9 cellular contexts compared by ENCODE assay signal in the genomic region with DNA sequence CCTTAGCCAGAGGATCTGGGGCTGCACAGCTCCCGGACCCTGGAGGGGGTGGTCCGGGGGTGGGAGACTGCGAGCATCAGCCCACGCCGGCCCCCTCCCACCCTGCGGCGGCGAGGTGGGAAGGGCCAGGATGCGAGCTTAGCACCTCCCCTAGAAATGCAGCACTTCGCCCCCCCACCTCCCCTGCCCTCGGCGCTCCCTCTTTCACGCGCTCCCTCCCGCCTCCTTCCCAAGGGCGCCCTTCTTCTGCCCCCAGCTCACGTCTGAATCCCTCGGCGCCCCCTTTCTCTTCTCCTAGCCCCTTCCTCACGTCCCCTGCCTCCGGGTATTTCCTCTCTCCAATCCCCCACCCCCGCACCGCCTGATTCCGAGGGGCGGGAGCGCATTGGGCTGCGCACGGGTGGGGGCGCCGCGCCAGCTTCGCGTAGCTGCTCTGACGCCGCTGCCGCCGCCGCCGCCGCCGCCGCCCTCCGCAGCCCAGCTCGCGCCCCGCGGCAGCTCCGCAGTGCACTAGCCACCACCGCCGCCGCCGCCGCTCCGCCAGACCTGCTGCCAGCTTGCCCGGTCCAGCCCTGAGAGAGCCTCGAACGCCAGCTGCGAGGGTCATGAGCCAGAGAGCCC. TPM values are rescaled to one million over a fixed set of nuclear protein-coding genes. Genes with fewer than 3 reads are reported as not detected.
A peak's percentile ranks its signal among the peaks of the same experiment; 100 is the strongest.
DNase-seq lines count a peak whose midpoint lies in the region; ATAC-seq and TF ChIP-seq lines count a peak whose summit lies in the region.
"Had no signal": no experiment of that assay in that cellular context is flagged by ENCODE, and none has a peak within 500 bp of the region (broad histone marks: within the 10 kb centered on the region; RNA-seq: fewer than 3 reads in every experiment).

A gene with protein sequence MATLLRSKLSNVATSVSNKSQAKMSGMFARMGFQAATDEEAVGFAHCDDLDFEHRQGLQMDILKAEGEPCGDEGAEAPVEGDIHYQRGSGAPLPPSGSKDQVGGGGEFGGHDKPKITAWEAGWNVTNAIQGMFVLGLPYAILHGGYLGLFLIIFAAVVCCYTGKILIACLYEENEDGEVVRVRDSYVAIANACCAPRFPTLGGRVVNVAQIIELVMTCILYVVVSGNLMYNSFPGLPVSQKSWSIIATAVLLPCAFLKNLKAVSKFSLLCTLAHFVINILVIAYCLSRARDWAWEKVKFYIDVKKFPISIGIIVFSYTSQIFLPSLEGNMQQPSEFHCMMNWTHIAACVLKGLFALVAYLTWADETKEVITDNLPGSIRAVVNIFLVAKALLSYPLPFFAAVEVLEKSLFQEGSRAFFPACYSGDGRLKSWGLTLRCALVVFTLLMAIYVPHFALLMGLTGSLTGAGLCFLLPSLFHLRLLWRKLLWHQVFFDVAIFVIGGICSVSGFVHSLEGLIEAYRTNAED (plus strand): TSS at position 505 of the 621 bp plus-strand sequence. CDS start 239 bp downstream, outside the sequence.

- H3K27ac ChIP-seq in iPS DF 6.9 (ENCODE audit: low read length) (no peak within 1 kb of the TSS), testis (no peak within 1 kb of the TSS)

- H3K27ac Mint-ChIP-seq in activated CD4-positive, alpha-beta memory T cell treated with anti-CD3 and anti-CD28 coated beads, Interleukin-2, amount 10 ng/mL, durations not matched to agents 7 days and 5 days: no peak within 1 kb of the TSS

- no CpG with 5 or more reads among the region's 58 CpGs for WGBS in iPS DF 6.9 (ENCODE audit: insufficient coverage, insufficient read length)
- 2 to 3% methylated on average over 35 to 58 of the region's 58 CpGs for WGBS in testis, 2 donors

- H3K9me3 ChIP-seq in iPS DF 6.9 (ENCODE audit: control insufficient read depth, insufficient read depth, low read length) (no peaks in the 10 kb centered on the region), testis (no peaks in the 10 kb centered on the region)

- no peaks in the 10 kb centered on the region for H3K9me3 Mint-ChIP-seq in activated CD4-positive, alpha-beta memory T cell treated with anti-CD3 and anti-CD28 coated beads, Interleukin-2, amount 10 ng/mL, durations not matched to agents 7 days and 5 days

- DNase-seq in stimulated activated CD4-positive, alpha-beta T cell treated with anti-CD3 and anti-CD28 coated beads, Interleukin-4, amount 100 ng/mL, for 1 hour: peak; percentile 16
- no peak for DNase-seq in stimulated activated CD4-positive, alpha-beta T cell treated with anti-CD3 and anti-CD28 coated beads, Interleukin-2, amount 100 ng/mL, for 48 hours
- DNase-seq in activated CD4-positive, alpha-beta memory T cell treated with anti-CD3 and anti-CD28 coated beads, Interleukin-2, amount 10 ng/mL, durations not matched to agents 7 days and 5 days: no peak
- no peak for DNase-seq in iPS DF 6.9 (ENCODE audit: low read depth, low spot score)
- no peak for DNase-seq in testis
- DNase-seq in NCI-H128 (lab: John Stamatoyannopoulos, UW; ENCODE audit: unreplicated experiment): no peak

- peak within 1 kb of the TSS; percentile 11 for H3K4me3 Mint-ChIP-seq in activated CD4-positive, alpha-beta memory T cell treated with anti-CD3 and anti-CD28 coated beads, Interleukin-2, amount 10 ng/mL, durations not matched to agents 7 days and 5 days

- intact Hi-C loops in testis (cut with DNase I; ENCODE audit: low total_unique reads): no loop called here

- peaks cover 20% of the 10 kb centered on the region for H3K36me3 Mint-ChIP-seq in activated CD4-positive, alpha-beta memory T cell treated with anti-CD3 and anti-CD28 coated beads, Interleukin-2, amount 10 ng/mL, durations not matched to agents 7 days and 5 days (ENCODE audit: low read depth)

- H3K4me3 ChIP-seq in iPS DF 6.9 (ENCODE audit: low read length): peak within 1 kb of the TSS; percentile 8; the same call in 1 of the 2 replicates
- H3K4me3 ChIP-seq in testis: peak within 1 kb of the TSS in 1 of 2 donors; percentile 15

- no peak for TF ChIP-seq POLR2A in testis (IDR thresholded peaks at IDR 0.05)

- H3K27me3 Mint-ChIP-seq in activated CD4-positive, alpha-beta memory T cell treated with anti-CD3 and anti-CD28 coated beads, Interleukin-2, amount 10 ng/mL, durations not matched to agents 7 days and 5 days: peaks cover 91% of the 10 kb centered on the region

- CTCF ChIA-PET in activated CD4-positive, alpha-beta memory T cell treated with anti-CD3 and anti-CD28 coated beads, Interleukin-2, amount 10 ng/mL, durations not matched to agents 7 days and 5 days (lab: Charles Lee): interaction anchor here (1.2 kb wide), 1 partner anchor 23 kb away, joined by 3 read pairs; no protein-coding TSS in a partner anchor

- H3K4me1 Mint-ChIP-seq in activated CD4-positive, alpha-beta memory T cell treated with anti-CD3 and anti-CD28 coated beads, Interleukin-2, amount 10 ng/mL, durations not matched to agents 7 days and 5 days: peaks cover 43% of the 10 kb centered on the region

- H3K36me3 ChIP-seq in iPS DF 6.9 (ENCODE audit: control insufficient read depth, insufficient read depth, low read length) (no peaks in the 10 kb centered on the region), testis (ENCODE audit: low read depth, missing control alignments) (no peaks in the 10 kb centered on the region)

- peaks cover 18% of the 10 kb centered on the region for H3K4me1 ChIP-seq in iPS DF 6.9 (ENCODE audit: control insufficient read depth, insufficient read depth, low read length)
- H3K4me1 ChIP-seq in testis: no peaks in the 10 kb centered on the region

- POLR2A ChIA-PET in activated CD4-positive, alpha-beta memory T cell treated with anti-CD3 and anti-CD28 coated beads, Interleukin-2, amount 10 ng/mL, durations not matched to agents 7 days and 5 days (lab: Charles Lee): no interaction called here

- TF ChIP-seq CTCF in testis (IDR thresholded peaks at IDR 0.05): no peak

- H3K27me3 ChIP-seq in iPS DF 6.9 (ENCODE audit: control insufficient read depth, insufficient read depth, low read length) (peaks cover 88% of the 10 kb centered on the region), testis (no peaks in the 10 kb centered on the region)

- ATAC-seq in HG02884 (IDR thresholded peaks at IDR 0.05; ENCODE audit: unreplicated experiment) (no peak), GM18520 (IDR thresholded peaks at IDR 0.05; ENCODE audit: unreplicated experiment) (no peak)

RNA-seq across cellular contexts. Expression of the gene that starts here (rescaled TPM):
- not detected for total RNA-seq in activated CD4-positive, alpha-beta memory T cell treated with anti-CD3 and anti-CD28 coated beads, Interleukin-2, amount 10 ng/mL, durations not matched to agents 7 days and 5 days
- total RNA-seq in testis: under 1 TPM; 0.25 to 0.55 TPM
- polyA plus RNA-seq in testis (ENCODE audit: insufficient read depth, low read depth, low replicate concordance): 0.96 TPM
- total RNA-seq: fibroblast of lung had no signal
- polyA plus RNA-seq: fibroblast of lung had no signal
